ENCODE assay signal across 17 cellular contexts in genomic region chr3:16200411-16200810, GRCh38. TPM values are rescaled to one million over a fixed set of nuclear protein-coding genes. Genes with fewer than 3 reads are reported as not detected.
DNase-seq lines count a peak whose midpoint lies in the region; ATAC-seq, FAIRE-seq and TF ChIP-seq lines count a peak whose summit lies in the region.
"Had no signal": no experiment of that assay in that cellular context is flagged by ENCODE, and none has a peak within 500 bp of the region (broad histone marks: within the 10 kb centered on the region; RNA-seq: fewer than 3 reads in every experiment).

No MANE protein-coding gene starts in this region.

- H3K27ac Mint-ChIP-seq in activated CD4-positive, alpha-beta memory T cell treated with anti-CD3 and anti-CD28 coated beads for 36 hours = no peak overlapping the region
- no peak overlapping the region for H3K27ac Mint-ChIP-seq in activated CD4-positive, alpha-beta memory T cell treated with anti-CD3 and anti-CD28 coated beads, Interleukin-2, amount 10 ng/mL, durations not matched to agents 7 days and 5 days
- H3K27ac Mint-ChIP-seq: naive B cell had no signal

- no peak for TF ChIP-seq POLR2A in H54 (IDR thresholded peaks at IDR 0.05; ENCODE audit: low read depth, low read length)

- H3K4me3 Mint-ChIP-seq in activated CD4-positive, alpha-beta memory T cell treated with anti-CD3 and anti-CD28 coated beads for 36 hours = no peak overlapping the region
- no peak overlapping the region for H3K4me3 Mint-ChIP-seq in activated CD4-positive, alpha-beta memory T cell treated with anti-CD3 and anti-CD28 coated beads, Interleukin-2, amount 10 ng/mL, durations not matched to agents 7 days and 5 days
- no peak overlapping the region for H3K4me3 Mint-ChIP-seq in activated T-cell treated with anti-CD3 and anti-CD28 coated beads, Interleukin-2, amount 50 U/mL, for 4 hours
- H3K4me3 Mint-ChIP-seq: naive B cell had no signal

- H3K36me3 ChIP-seq in keratinocyte (ENCODE audit: control insufficient read depth in 2 of 2, extremely low read depth in 1 of 2, insufficient read depth in 2 of 2, low read length in 2 of 2) = no peaks in the 10 kb centered on the region

- H3K9me3 Mint-ChIP-seq in activated CD4-positive, alpha-beta memory T cell treated with anti-CD3 and anti-CD28 coated beads for 36 hours = no peaks in the 10 kb centered on the region
- no peaks in the 10 kb centered on the region for H3K9me3 Mint-ChIP-seq in activated CD4-positive, alpha-beta memory T cell treated with anti-CD3 and anti-CD28 coated beads, Interleukin-2, amount 10 ng/mL, durations not matched to agents 7 days and 5 days
- H3K9me3 Mint-ChIP-seq in activated T-cell treated with anti-CD3 and anti-CD28 coated beads, Interleukin-2, amount 50 U/mL, for 4 hours = no peaks in the 10 kb centered on the region

- dilution Hi-C loops in keratinocyte (cut with MboI; ENCODE audit: extremely low pct_ligation_motif_present, low sequenced_read_pairs) = no loop called here

- no peak overlapping the region for H3K9ac ChIP-seq in keratinocyte (ENCODE audit: control insufficient read depth, extremely low read depth, insufficient read depth, low read length)

- no peaks in the 10 kb centered on the region for H3K9me3 ChIP-seq in keratinocyte (ENCODE audit: control insufficient read depth, low read depth, low read length)
- H3K9me3 ChIP-seq: A549, body of pancreas, Caco-2 had no signal

- H2AFZ ChIP-seq in keratinocyte (ENCODE audit: control insufficient read depth, low read length) = no peak overlapping the region

- peaks cover 7% of the 10 kb centered on the region for H3K4me1 ChIP-seq in keratinocyte (ENCODE audit: control insufficient read depth, extremely low read depth, insufficient read depth, low read length)
- H3K4me1 ChIP-seq: A549, body of pancreas, Caco-2 had no signal

- H3K4me2 ChIP-seq in keratinocyte (ENCODE audit: control insufficient read depth, extremely low read depth, insufficient read depth, low read depth, low read length) = no peak overlapping the region
- H3K4me2 ChIP-seq: A549, smooth muscle cell had no signal

- no peak for TF ChIP-seq CTCF in keratinocyte (optimal IDR thresholded peaks at IDR 0.05 in 1 of 3, IDR thresholded peaks at IDR 0.05 in 1 of 3, conservative IDR thresholded peaks at IDR 0.05 in 1 of 3; ENCODE audit: extremely low read depth in 1 of 3, insufficient read depth in 2 of 3, low read length in 3 of 3)

- DNase-seq in activated CD4-positive, alpha-beta memory T cell treated with anti-CD3 and anti-CD28 coated beads for 36 hours = peak; percentile 52
- DNase-seq in activated CD4-positive, alpha-beta memory T cell treated with anti-CD3 and anti-CD28 coated beads, Interleukin-2, amount 10 ng/mL, durations not matched to agents 7 days and 5 days = no peak
- DNase-seq in H54 (ENCODE audit: insufficient read length, low spot score) (peak; percentile 32), keratinocyte (ENCODE audit: low read depth, low spot score) (peak; percentile 28), NCI-H526 treated with DMSO at 0.1 percent for 48 hours (lab: John Stamatoyannopoulos, UW) (no peak), NCI-H226 (no peak), germinal center (ENCODE audit: low spot score) (no peak)
- DNase-seq in activated T-cell treated with anti-CD3 and anti-CD28 coated beads, Interleukin-2, amount 50 U/mL, for 4 hours = no peak
- DNase-seq: activated effector memory CD4-positive, alpha-beta T cell treated with anti-CD3 and anti-CD28 coated beads, Interleukin-2, amount 50 U/mL, for 16 hours; body of pancreas; Caco-2; naive B cell; NCI-H1436 treated with DMSO at 0.1 percent for 48 hours; NCI-H524 had no signal

- H3K36me3 Mint-ChIP-seq in activated CD4-positive, alpha-beta memory T cell treated with anti-CD3 and anti-CD28 coated beads for 36 hours = no peaks in the 10 kb centered on the region
- H3K36me3 Mint-ChIP-seq in activated CD4-positive, alpha-beta memory T cell treated with anti-CD3 and anti-CD28 coated beads, Interleukin-2, amount 10 ng/mL, durations not matched to agents 7 days and 5 days (ENCODE audit: low read depth) = no peaks in the 10 kb centered on the region
- no peaks in the 10 kb centered on the region for H3K36me3 Mint-ChIP-seq in activated T-cell treated with anti-CD3 and anti-CD28 coated beads, Interleukin-2, amount 50 U/mL, for 4 hours (ENCODE audit: insufficient read depth)
- H3K36me3 Mint-ChIP-seq: naive B cell had no signal

- intact Hi-C loops in activated CD4-positive, alpha-beta memory T cell treated with anti-CD3 and anti-CD28 coated beads for 36 hours (cut with micrococcal nuclease) = no loop called here

- H4K20me1 ChIP-seq in keratinocyte (ENCODE audit: control insufficient read depth, extremely low read depth, insufficient read depth, low read length) = no peaks in the 10 kb centered on the region

- no peaks in the 10 kb centered on the region for H3K9me1 ChIP-seq in keratinocyte (ENCODE audit: control insufficient read depth, extremely low read depth, insufficient read depth, low read length)

- peaks cover 10% of the 10 kb centered on the region for H3K27me3 Mint-ChIP-seq in activated CD4-positive, alpha-beta memory T cell treated with anti-CD3 and anti-CD28 coated beads for 36 hours
- H3K27me3 Mint-ChIP-seq in activated CD4-positive, alpha-beta memory T cell treated with anti-CD3 and anti-CD28 coated beads, Interleukin-2, amount 10 ng/mL, durations not matched to agents 7 days and 5 days = no peaks in the 10 kb centered on the region
- H3K27me3 Mint-ChIP-seq in activated T-cell treated with anti-CD3 and anti-CD28 coated beads, Interleukin-2, amount 50 U/mL, for 4 hours (ENCODE audit: low read depth) = peaks cover 9% of the 10 kb centered on the region

- no peak for FAIRE-seq in H54 (lab: Jason Lieb, UNC)
- no peak for FAIRE-seq in keratinocyte (lab: Jason Lieb, UNC)
- FAIRE-seq: A549 had no signal

- H3K4me3 ChIP-seq in keratinocyte (ENCODE audit: control insufficient read depth in 2 of 3, extremely low read depth in 1 of 3, insufficient read depth in 2 of 3, low read depth in 1 of 3, low read length in 3 of 3) = no peak overlapping the region
- H3K4me3 ChIP-seq: A549, body of pancreas, smooth muscle cell had no signal

- H3K79me2 ChIP-seq in keratinocyte (ENCODE audit: control insufficient read depth, insufficient read depth, low read length) = no peaks in the 10 kb centered on the region

- CTCF ChIA-PET in activated CD4-positive, alpha-beta memory T cell treated with anti-CD3 and anti-CD28 coated beads for 36 hours (lab: Charles Lee) = interaction anchor here (1.2 kb wide), 1 partner anchor 22 kb away, joined by 4 read pairs; no protein-coding TSS in a partner anchor
- CTCF ChIA-PET in activated CD4-positive, alpha-beta memory T cell treated with anti-CD3 and anti-CD28 coated beads, Interleukin-2, amount 10 ng/mL, durations not matched to agents 7 days and 5 days (lab: Charles Lee) = no interaction called here

- H3K27me3 ChIP-seq in keratinocyte (ENCODE audit: control insufficient read depth, extremely low read depth, insufficient read depth, low read length) = peaks cover 15% of the 10 kb centered on the region
- H3K27me3 ChIP-seq: body of pancreas had no signal

- peak; percentile 12 to 59 for ATAC-seq in activated T-cell treated with anti-CD3 and anti-CD28 coated beads, Interleukin-2, amount 50 U/mL, for 4 hours
- ATAC-seq: A549, body of pancreas had no signal

- peaks cover 19% of the 10 kb centered on the region for H3K4me1 Mint-ChIP-seq in activated CD4-positive, alpha-beta memory T cell treated with anti-CD3 and anti-CD28 coated beads for 36 hours (ENCODE audit: low read depth)
- H3K4me1 Mint-ChIP-seq in activated CD4-positive, alpha-beta memory T cell treated with anti-CD3 and anti-CD28 coated beads, Interleukin-2, amount 10 ng/mL, durations not matched to agents 7 days and 5 days = peaks cover 30% of the 10 kb centered on the region
- H3K4me1 Mint-ChIP-seq in activated T-cell treated with anti-CD3 and anti-CD28 coated beads, Interleukin-2, amount 50 U/mL, for 4 hours (ENCODE audit: low read depth) = no peaks in the 10 kb centered on the region
- H3K4me1 Mint-ChIP-seq: naive B cell had no signal

- no peak overlapping the region for H3K27ac ChIP-seq in keratinocyte (ENCODE audit: control insufficient read depth, insufficient read depth, low read length)
- H3K27ac ChIP-seq: A549, body of pancreas had no signal

- POLR2A ChIA-PET in activated CD4-positive, alpha-beta memory T cell treated with anti-CD3 and anti-CD28 coated beads for 36 hours (lab: Charles Lee) = no interaction called here
- POLR2A ChIA-PET in activated CD4-positive, alpha-beta memory T cell treated with anti-CD3 and anti-CD28 coated beads, Interleukin-2, amount 10 ng/mL, durations not matched to agents 7 days and 5 days (lab: Charles Lee) = no interaction called here

RNA-seq across cellular contexts. Expression of gene GALNT15, which starts 25.9 kb away (rescaled TPM):
- not detected for total RNA-seq in activated CD4-positive, alpha-beta memory T cell treated with anti-CD3 and anti-CD28 coated beads for 36 hours
- total RNA-seq in activated CD4-positive, alpha-beta memory T cell treated with anti-CD3 and anti-CD28 coated beads, Interleukin-2, amount 10 ng/mL, durations not matched to agents 7 days and 5 days = not detected
- not detected for total RNA-seq in activated T-cell treated with anti-CD3 and anti-CD28 coated beads, Interleukin-2, amount 50 U/mL, for 4 hours
- 0.03 TPM in 1 of 3 replicates, not detected in the others for polyA plus RNA-seq in keratinocyte
- 0.16 TPM for polyA plus RNA-seq in keratinocyte (2011; ENCODE audit: low read depth)
- polyA plus RNA-seq in keratinocyte (2011; cell fraction: cytosol; rRNA removed) = not detected in 2 replicates
- polyA plus RNA-seq in keratinocyte (2011; cell fraction: nucleus; rRNA removed) = 0.08 TPM in 1 of 2 replicates, not detected in the other
- polyA plus RNA-seq in keratinocyte (2012; ENCODE audit: low replicate concordance) = 0.04 TPM in 1 of 2 replicates, not detected in the other
- 0.16 to 0.20 TPM in 2 of 3 replicates, not detected in the other for polyA minus RNA-seq in keratinocyte
- not detected for polyA minus RNA-seq in keratinocyte (2011; cell fraction: cytosol; rRNA and poly(A)+ RNA removed)
- polyA minus RNA-seq in keratinocyte (2011; cell fraction: nucleus; rRNA and poly(A)+ RNA removed) = 0.23 and 0.32 TPM in 2 replicates
- total RNA-seq: Caco-2; T-helper 2 cell treated with Interferon-gamma antibody and Interleukin-4, amounts not matched to agents 100 ng/mL and 5 ng/mL, for 36 hours had no signal

Comparison
In these comparisons a context has a peak if more than half of its experiments do, and no peak if none do; other contexts are left out.
1. DNase-seq: peak in activated CD4-positive, alpha-beta memory T cell treated with anti-CD3 and anti-CD28 coated beads for 36 hours (single experiment), H54 (single experiment) and keratinocyte (single experiment); none in activated CD4-positive, alpha-beta memory T cell treated with anti-CD3 and anti-CD28 coated beads, Interleukin-2, amount 10 ng/mL, durations not matched to agents 7 days and 5 days (single experiment), activated T-cell treated with anti-CD3 and anti-CD28 coated beads, Interleukin-2, amount 50 U/mL, for 4 hours (single experiment), NCI-H526 treated with DMSO at 0.1 percent for 48 hours (single experiment), NCI-H226 (single experiment) and germinal center (single experiment).